ENCODE assay signal across 9 cellular contexts in genomic region chr1:228374711-228375577, GRCh38. TPM values are rescaled to one million over a fixed set of nuclear protein-coding genes. Genes with fewer than 3 reads are reported as not detected.
DNase-seq lines count a peak whose midpoint lies in the region; ATAC-seq and TF ChIP-seq lines count a peak whose summit lies in the region.
"Had no signal": no experiment of that assay in that cellular context is flagged by ENCODE, and none has a peak within 500 bp of the region (broad histone marks: within the 10 kb centered on the region; RNA-seq: fewer than 3 reads in every experiment).

No MANE protein-coding gene starts in this region.

- CTCF ChIA-PET in MCF 10A (lab: Yijun Ruan, JAX) (interaction anchor here (0.6 to 1.5 kb wide), 3 partner anchors 84 to 160 kb away, joined by 3 to 4 read pairs (median 3); no protein-coding TSS in a partner anchor), mammary epithelial cell (lab: Charles Lee; ENCODE audit: low non-redundant PET) (no interaction called here)

- H4K20me1 ChIP-seq in mammary epithelial cell (ENCODE audit: insufficient read depth, low read length) (no peaks in the 10 kb centered on the region), fibroblast of lung (ENCODE audit: control insufficient read depth, extremely low read depth, insufficient read depth, low read length) (no peaks in the 10 kb centered on the region)

- H3K79me2 ChIP-seq in mammary epithelial cell (ENCODE audit: insufficient read depth, low read length) (no peaks in the 10 kb centered on the region), fibroblast of lung (ENCODE audit: control insufficient read depth, insufficient read depth, low read length) (no peaks in the 10 kb centered on the region)

- H3K36me3 ChIP-seq in mammary epithelial cell (ENCODE audit: insufficient read depth, low read length) (no peaks in the 10 kb centered on the region), fibroblast of lung (ENCODE audit: control insufficient read depth, insufficient read depth, low read length) (no peaks in the 10 kb centered on the region), aorta (ENCODE audit: control insufficient read depth in 1 of 2, insufficient read depth in 2 of 2, low read length in 1 of 2) (no peaks in the 10 kb centered on the region)

- H3K9ac ChIP-seq in mammary epithelial cell (ENCODE audit: insufficient read depth, low read length) (no peak overlapping the region), fibroblast of lung (ENCODE audit: insufficient read depth, low read length) (peak overlapping the region; percentile 30)

- no peaks in the 10 kb centered on the region for H3K27me3 Mint-ChIP-seq in MCF 10A (ENCODE audit: insufficient read depth, unreplicated experiment)

- no peak overlapping the region for H2AFZ ChIP-seq in mammary epithelial cell (ENCODE audit: low read depth, low read length)
- H2AFZ ChIP-seq in fibroblast of lung (ENCODE audit: low read length), result no peak overlapping the region

- DNase-seq in MCF 10A (ENCODE audit: unreplicated experiment), result peak; percentile 99
- no peak for DNase-seq in mammary epithelial cell
- DNase-seq in fibroblast of lung (ENCODE audit: low read depth in 2 of 2), result peak; percentile 50 to 100
- peak; percentile 85 for DNase-seq in mucosa of gallbladder (ENCODE audit: low spot score)
- peak; percentile 90 to 94 for DNase-seq in aorta
- DNase-seq in NCI-H1092 (lab: John Stamatoyannopoulos, UW), result no peak
- no peak for DNase-seq in kidney tubule cell (ENCODE audit: low spot score)
- DNase-seq in epidermal melanocyte (ENCODE audit: insufficient read length, low spot score), result no peak

- H3K27me3 ChIP-seq in mammary epithelial cell (ENCODE audit: insufficient read depth, low read length), result peaks cover 3% of the 10 kb centered on the region
- no peaks in the 10 kb centered on the region for H3K27me3 ChIP-seq in fibroblast of lung (ENCODE audit: control insufficient read depth, insufficient read depth, low read length)
- no peaks in the 10 kb centered on the region for H3K27me3 ChIP-seq in aorta (ENCODE audit: control insufficient read depth in 1 of 2, insufficient read depth in 2 of 2, low read length in 1 of 2)

- no peak overlapping the region for H3K4me3 ChIP-seq in mammary epithelial cell (replicated peaks in 1 of 3; ENCODE audit: insufficient read depth in 1 of 3, low read depth in 2 of 3, low read length in 3 of 3)
- no peak overlapping the region for H3K4me3 ChIP-seq in fibroblast of lung (replicated peaks in 1 of 4; ENCODE audit: control extremely low read depth in 1 of 4, insufficient read depth in 1 of 4, low read depth in 3 of 4, low read length in 4 of 4)
- no peak overlapping the region for H3K4me3 ChIP-seq in aorta (ENCODE audit: low read length in 2 of 2)
- H3K4me3 ChIP-seq: A549 had no signal

- H3K4me1 ChIP-seq in mammary epithelial cell (ENCODE audit: insufficient read depth, low read length) (peaks cover 19% of the 10 kb centered on the region), fibroblast of lung (ENCODE audit: control insufficient read depth, extremely low read depth, insufficient read depth, low read length) (peaks cover 11% of the 10 kb centered on the region), aorta (ENCODE audit: control insufficient read depth in 1 of 2, insufficient read depth in 2 of 2, low read length in 2 of 2) (no peaks in the 10 kb centered on the region)

- H3K27ac Mint-ChIP-seq in MCF 10A (ENCODE audit: low read depth, unreplicated experiment), result peak overlapping the region; percentile 65

- H3K36me3 Mint-ChIP-seq in MCF 10A (ENCODE audit: insufficient read depth, unreplicated experiment), result no peaks in the 10 kb centered on the region

- 72% methylated on average over 21 of the region's 25 CpGs for WGBS in mammary epithelial cell (ENCODE audit: low coverage, missing lambda C conversion rate)
- WGBS in aorta, 2 donors, result 33 to 34% methylated on average over 25 of the region's 25 CpGs

- no peak overlapping the region for H3K4me3 Mint-ChIP-seq in MCF 10A (ENCODE audit: unreplicated experiment)

- TF ChIP-seq CTCF in MCF 10A (IDR thresholded peaks at IDR 0.05; ENCODE audit: unreplicated experiment) (no peak), mammary epithelial cell (conservative IDR thresholded peaks at IDR 0.05 in 1 of 2, IDR thresholded peaks at IDR 0.05 in 1 of 2; ENCODE audit: extremely low read depth in 1 of 2, insufficient read depth in 1 of 2, low read depth in 1 of 2, low read length in 2 of 2) (no peak), fibroblast of lung (conservative IDR thresholded peaks at IDR 0.05 in 1 of 2, IDR thresholded peaks at IDR 0.05 in 1 of 2; ENCODE audit: low read depth in 1 of 2, low read length in 2 of 2) (no peak)

- H3K9me3 ChIP-seq in mammary epithelial cell (replicated peaks; ENCODE audit: insufficient read depth, low read length), result no peaks in the 10 kb centered on the region
- H3K9me3 ChIP-seq in fibroblast of lung (ENCODE audit: control insufficient read depth, insufficient read depth, low read depth, low read length), result no peaks in the 10 kb centered on the region
- H3K9me3 ChIP-seq in aorta (ENCODE audit: control insufficient read depth, low read length), result no peaks in the 10 kb centered on the region
- H3K9me3 ChIP-seq: A549 had no signal

- BruUV-seq in MCF 10A (replicated peaks; lab: Mats Ljungman, UMichigan) (no TSS peak), mammary epithelial cell (replicated peaks; lab: Mats Ljungman, UMichigan) (no TSS peak)

- H3K4me1 Mint-ChIP-seq in MCF 10A (ENCODE audit: insufficient read depth, unreplicated experiment), result peaks cover 16% of the 10 kb centered on the region

- no peak overlapping the region for H3K27ac ChIP-seq in mammary epithelial cell (ENCODE audit: insufficient read depth, low read depth, low read length)
- H3K27ac ChIP-seq in fibroblast of lung (ENCODE audit: insufficient read depth, low read length), result peak overlapping the region; percentile 59
- no peak overlapping the region for H3K27ac ChIP-seq in aorta (ENCODE audit: low read depth in 1 of 2, low read length in 2 of 2)
- H3K27ac ChIP-seq: A549 had no signal

- dilution Hi-C loops in mammary epithelial cell (cut with HindIII; ENCODE audit: low sequenced_read_pairs), result no loop called here

- peak; percentile 67 for ATAC-seq in aorta (ENCODE audit: low FRiP score)
- ATAC-seq: A549 had no signal

- intact Hi-C loops in MCF 10A (cut with micrococcal nuclease), result loop anchor here (5.0 kb wide), 2 partner anchors 127 to 163 kb away; no protein-coding TSS in a partner anchor
- intact Hi-C loops in mammary epithelial cell (cut with micrococcal nuclease), result no loop called here
- intact Hi-C loops in aorta (cut with DNase I), result loop anchor here in 1 of 2 donors (10.0 kb wide), 2 partner anchors 100 to 110 kb away; partner anchors contain the start of gene RNF187

- H3K4me2 ChIP-seq in mammary epithelial cell (ENCODE audit: insufficient read depth, low read depth, low read length) (no peak overlapping the region), fibroblast of lung (ENCODE audit: extremely low read depth, insufficient read depth, low read length) (peak overlapping the region; percentile 25)
- H3K4me2 ChIP-seq: A549 had no signal

- POLR2A ChIA-PET in MCF 10A (lab: Yijun Ruan, JAX), result interaction anchor here (0.6 to 1.6 kb wide), 6 partner anchors 13 to 147 kb away, joined by 3 to 8 read pairs (median 4); a partner anchor contains a TSS

- in situ Hi-C loops in mammary epithelial cell (cut with MboI; ENCODE audit: low sequenced_read_pairs in 2 of 2), result no loop called here

- no peaks in the 10 kb centered on the region for H3K9me3 Mint-ChIP-seq in MCF 10A (ENCODE audit: unreplicated experiment)

RNA-seq across cellular contexts. Expression of gene TRIM11, which starts 31.7 kb away (rescaled TPM):
- total RNA-seq in MCF 10A (2022), result 56.5 and 60.3 TPM in 2 replicates
- total RNA-seq in mammary epithelial cell, result 10 to 100 TPM; 29.8 to 39.6 TPM
- polyA plus RNA-seq in mammary epithelial cell, result 17.3 TPM
- polyA minus RNA-seq in mammary epithelial cell, result 34.0 TPM
- total RNA-seq in fibroblast of lung, result 18.5 and 19.0 TPM in 2 replicates
- 6.3 and 7.3 TPM in 2 replicates for polyA plus RNA-seq in fibroblast of lung
- 9.5 and 12.6 TPM in 2 replicates for polyA plus RNA-seq in fibroblast of lung (2012)
- 10.4 and 15.6 TPM in 2 replicates for polyA minus RNA-seq in fibroblast of lung (ENCODE audit: low replicate concordance)
- total RNA-seq in mucosa of gallbladder, result 33.3 TPM
- total RNA-seq in aorta, result 10 to 100 TPM; 16.2 to 20.3 TPM
- polyA plus RNA-seq in aorta, result 10 to 100 TPM in 1 of 2 donors, 1 to 10 TPM in 1; 5.8 to 12.2 TPM

RNA-seq across cellular contexts. Expression of gene TRIM17, which starts 41.7 kb away (rescaled TPM):
- not detected in 2 replicates for total RNA-seq in MCF 10A (2022)
- total RNA-seq in mammary epithelial cell, result 1 to 10 TPM; 1.9 to 6.7 TPM
- 0.27 TPM for polyA plus RNA-seq in mammary epithelial cell
- polyA minus RNA-seq in mammary epithelial cell, result not detected
- total RNA-seq in fibroblast of lung, result 0.17 and 0.26 TPM in 2 replicates
- 0.07 and 0.12 TPM in 2 replicates for polyA plus RNA-seq in fibroblast of lung
- polyA plus RNA-seq in fibroblast of lung (2012), result 0.22 TPM in 2 replicates
- not detected in 2 replicates for polyA minus RNA-seq in fibroblast of lung (ENCODE audit: low replicate concordance)
- total RNA-seq in mucosa of gallbladder, result 0.23 TPM
- 1 to 10 TPM in 1 of 2 donors, under 1 TPM in 1; 0.62 to 2.5 TPM for total RNA-seq in aorta
- not detected for polyA plus RNA-seq in aorta
- polyA plus RNA-seq: A549 had no signal

Comparison
In these comparisons a context has a peak if more than half of its experiments do, and no peak if none do; other contexts are left out.
1. DNase-seq: peak in MCF 10A (single experiment), fibroblast of lung (2 of 2), mucosa of gallbladder (single experiment) and aorta (2 of 2); none in mammary epithelial cell (single experiment), NCI-H1092 (single experiment), kidney tubule cell (single experiment) and epidermal melanocyte (single experiment).